ENCODE assay signal across 8 cellular contexts in genomic region chr1:210231846-210232523, GRCh38. TPM values are rescaled to one million over a fixed set of nuclear protein-coding genes. Genes with fewer than 3 reads are reported as not detected.
DNase-seq lines count a peak whose midpoint lies in the region; ATAC-seq, FAIRE-seq and TF ChIP-seq lines count a peak whose summit lies in the region.

No MANE protein-coding gene starts in this region.

- H3K4me3 ChIP-seq in prostate gland = peak overlapping the region; percentile 46 to 67

- TF ChIP-seq POLR2A in prostate gland (IDR thresholded peaks at IDR 0.05) = no peak

- ATAC-seq in GM18909 (IDR thresholded peaks at IDR 0.05; ENCODE audit: poor library complexity, unreplicated experiment) (no peak), GM19324 (IDR thresholded peaks at IDR 0.05; ENCODE audit: low FRiP score, unreplicated experiment) (no peak)

- POLR2A ChIA-PET in RWPE1 (lab: Yijun Ruan, JAX; ENCODE audit: low non-redundant PET) = interaction anchor here (0.6 kb wide), 1 partner anchor 98 kb away, joined by 3 read pairs; no protein-coding TSS in a partner anchor

- H3K4me1 ChIP-seq in prostate gland (replicated peaks) = no peaks in the 10 kb centered on the region

- CTCF ChIA-PET in RWPE1 (lab: Yijun Ruan, JAX) = no interaction called here

- 2% methylated on average over 22 of the region's 22 CpGs for WGBS in prostate gland

- H3K27ac ChIP-seq in RWPE1 (peak overlapping the region; percentile 95), prostate gland (peak overlapping the region; percentile 75 to 80)

- TF ChIP-seq CTCF in RWPE1 (conservative IDR thresholded peaks at IDR 0.05; ENCODE audit: low read depth) = no peak
- no peak for TF ChIP-seq CTCF in prostate gland (IDR thresholded peaks at IDR 0.05)

- DNase-seq in EL (peak; percentile 43), RWPE1 (ENCODE audit: low spot score) (no peak), fibroblast of peridontal ligament (ENCODE audit: extremely low read depth) (peak; percentile 59), prostate gland (ENCODE audit: low spot score) (no peak), NCI-H446 treated with DMSO at 0.1 percent for 48 hours (lab: John Stamatoyannopoulos, UW) (no peak), GM19239 (ENCODE audit: insufficient read length, low spot score) (no peak)

- no peak for FAIRE-seq in GM19239 (lab: Jason Lieb, UNC)

- H3K9me3 ChIP-seq in prostate gland = no peaks in the 10 kb centered on the region

- intact Hi-C loops in prostate gland (cut with DNase I) = no loop called here

- H3K27me3 ChIP-seq in prostate gland (replicated peaks; ENCODE audit: insufficient read depth) = no peaks in the 10 kb centered on the region

- H3K36me3 ChIP-seq in prostate gland = no peaks in the 10 kb centered on the region

RNA-seq across cellular contexts. Expression of gene SERTAD4, which starts 0.6 kb away (rescaled TPM):
- total RNA-seq in prostate gland = 10 to 100 TPM in 1 of 2 donors, 1 to 10 TPM in 1; 2.0 to 10.6 TPM

Comparison
In these comparisons a context has a peak if more than half of its experiments do, and no peak if none do; other contexts are left out.
1. DNase-seq: peak in EL (single experiment) and fibroblast of peridontal ligament (single experiment); none in RWPE1 (single experiment), prostate gland (single experiment), NCI-H446 treated with DMSO at 0.1 percent for 48 hours (single experiment) and GM19239 (single experiment).